Comparison of ENCODE assay signal across 2 cellular contexts in genomic region chr6:89397884-89398283, GRCh38.
TF ChIP-seq lines count a peak whose summit lies in the region.

No MANE protein-coding gene starts in this region.

TF ChIP-seq in HEK293T, 16 proteins besides CTCF, POLR2A, EP300 and RAD21:
- TF ChIP-seq PKNOX1 (IDR thresholded peaks at IDR 0.05), result peak; percentile 8; the same call in 1 of the 2 replicates

TF ChIP-seq in H1, 55 proteins besides CTCF, POLR2A, EP300 and RAD21:
- TF ChIP-seq CEBPB (IDR thresholded peaks at IDR 0.05; ENCODE audit: low read depth, low read length), result peak; percentile 46; the same call in 1 of the 2 replicates
